Comparison of ENCODE assay signal across 8 cellular contexts in genomic region chr2:127416486-127417001, GRCh38. TPM values are rescaled to one million over a fixed set of nuclear protein-coding genes. Genes with fewer than 3 reads are reported as not detected.
DNase-seq lines count a peak whose midpoint lies in the region; ATAC-seq lines count a peak whose summit lies in the region.

No MANE protein-coding gene starts in this region.

- peaks cover 0 to 5% (median 0%) of the 10 kb centered on the region in 5 donors for H3K9me3 Mint-ChIP-seq in CD8-positive, alpha-beta memory T cell
- H3K9me3 Mint-ChIP-seq in activated T-helper 17 cell treated with anti-CD3 and anti-CD28 coated beads, Interleukin-2, amount 50 U/mL, for 72 hours, result no peaks in the 10 kb centered on the region

- peaks cover 10% of the 10 kb centered on the region for H3K4me1 ChIP-seq in CD8-positive, alpha-beta memory T cell (ENCODE audit: insufficient read depth, low read length)
- H3K4me1 ChIP-seq in mononuclear cell (ENCODE audit: insufficient read depth, low read length), result peaks cover 38% of the 10 kb centered on the region

- H3K4me3 ChIP-seq in CD8-positive, alpha-beta memory T cell (ENCODE audit: low read length), result peak overlapping the region; percentile 75
- H3K4me3 ChIP-seq in mononuclear cell (ENCODE audit: low read length), result peak overlapping the region; percentile 41

- peaks cover 3 to 14% of the 10 kb centered on the region in 2 donors for H3K27me3 Mint-ChIP-seq in CD8-positive, alpha-beta memory T cell
- peaks cover 11% of the 10 kb centered on the region for H3K27me3 Mint-ChIP-seq in activated T-helper 17 cell treated with anti-CD3 and anti-CD28 coated beads, Interleukin-2, amount 50 U/mL, for 72 hours

- CTCF ChIA-PET in CD8-positive, alpha-beta memory T cell (lab: Charles Lee), result interaction anchor here (1.0 to 3.1 kb wide), 15 partner anchors 8 to 107 kb away, joined by 3 to 16 read pairs (median 5); partner anchors contain the start of gene MAP3K2

- H3K27me3 ChIP-seq in CD8-positive, alpha-beta memory T cell (ENCODE audit: insufficient read depth, low read length, poor library complexity, severe bottlenecking), result no peaks in the 10 kb centered on the region
- no peaks in the 10 kb centered on the region for H3K27me3 ChIP-seq in mononuclear cell (ENCODE audit: insufficient read depth, low read length)

- ATAC-seq in HG02571 (IDR thresholded peaks at IDR 0.05; ENCODE audit: unreplicated experiment) (peak; percentile 18), GM18870 (IDR thresholded peaks at IDR 0.05; ENCODE audit: unreplicated experiment) (no peak)
- ATAC-seq in activated T-helper 17 cell treated with anti-CD3 and anti-CD28 coated beads, Interleukin-2, amount 50 U/mL, for 72 hours (replicated peaks), result peak; percentile 3

- POLR2A ChIA-PET in CD8-positive, alpha-beta memory T cell (lab: Charles Lee), result interaction anchor here (0.5 kb wide), 1 partner anchor 290 kb away, joined by 3 read pairs; no protein-coding TSS in a partner anchor

- H3K27ac Mint-ChIP-seq in CD8-positive, alpha-beta memory T cell, result peak overlapping the region in 7 of 8 donors; percentile 45 to 97 (median 90)
- H3K27ac Mint-ChIP-seq in activated T-helper 17 cell treated with anti-CD3 and anti-CD28 coated beads, Interleukin-2, amount 50 U/mL, for 72 hours, result no peak overlapping the region

- no peaks in the 10 kb centered on the region for H3K9me3 ChIP-seq in CD8-positive, alpha-beta memory T cell (ENCODE audit: low read length)
- no peaks in the 10 kb centered on the region for H3K9me3 ChIP-seq in mononuclear cell (ENCODE audit: low read depth, low read length)

- peaks cover 0 to 2% (median 0%) of the 10 kb centered on the region in 3 donors for H3K36me3 Mint-ChIP-seq in CD8-positive, alpha-beta memory T cell
- no peaks in the 10 kb centered on the region for H3K36me3 Mint-ChIP-seq in activated T-helper 17 cell treated with anti-CD3 and anti-CD28 coated beads, Interleukin-2, amount 50 U/mL, for 72 hours (ENCODE audit: low read depth)

- peak in 2 of 5 donors; percentile 6 to 12 for DNase-seq in CD8-positive, alpha-beta memory T cell
- DNase-seq in effector CD8-positive, alpha-beta T cell (lab: John Stamatoyannopoulos, UW), result no peak
- DNase-seq in NCI-H1092 (lab: John Stamatoyannopoulos, UW), result no peak
- DNase-seq in COR-L47 (lab: John Stamatoyannopoulos, UW), result no peak

- H3K4me1 Mint-ChIP-seq in CD8-positive, alpha-beta memory T cell, result peaks cover 15 to 25% (median 18%) of the 10 kb centered on the region in 3 donors
- H3K4me1 Mint-ChIP-seq in activated T-helper 17 cell treated with anti-CD3 and anti-CD28 coated beads, Interleukin-2, amount 50 U/mL, for 72 hours, result peaks cover 12% of the 10 kb centered on the region

- H3K4me3 Mint-ChIP-seq in CD8-positive, alpha-beta memory T cell, result peak overlapping the region; percentile 54 to 93 (median 85)
- peak overlapping the region; percentile 76 for H3K4me3 Mint-ChIP-seq in activated T-helper 17 cell treated with anti-CD3 and anti-CD28 coated beads, Interleukin-2, amount 50 U/mL, for 72 hours

- H3K27ac ChIP-seq in CD8-positive, alpha-beta memory T cell (ENCODE audit: low read depth, low read length), result no peak overlapping the region

- no peaks in the 10 kb centered on the region for H3K36me3 ChIP-seq in CD8-positive, alpha-beta memory T cell (ENCODE audit: insufficient read depth, low read length)

RNA-seq across cellular contexts. Expression of gene PROC, which starts 1.7 kb away (rescaled TPM):
- total RNA-seq in CD8-positive, alpha-beta memory T cell, result under 1 TPM in 1 of 2 experiments, not detected in 1; 0.13 TPM
- not detected for polyA plus RNA-seq in CD8-positive, alpha-beta memory T cell
- total RNA-seq in activated T-helper 17 cell treated with anti-CD3 and anti-CD28 coated beads, Interleukin-2, amount 50 U/mL, for 72 hours, result not detected
- 0.84 TPM for total RNA-seq in mononuclear cell

RNA-seq across cellular contexts. Expression of gene MAP3K2, which starts 28.8 kb away (rescaled TPM):
- 10 to 100 TPM; 55.9 to 57.7 TPM for total RNA-seq in CD8-positive, alpha-beta memory T cell
- 65.0 TPM for polyA plus RNA-seq in CD8-positive, alpha-beta memory T cell
- total RNA-seq in activated T-helper 17 cell treated with anti-CD3 and anti-CD28 coated beads, Interleukin-2, amount 50 U/mL, for 72 hours, result 10 to 100 TPM; 44.9 to 92.5 TPM
- total RNA-seq in mononuclear cell, result 153 TPM
